23 cellular contexts compared by ENCODE assay signal in the genomic region with DNA sequence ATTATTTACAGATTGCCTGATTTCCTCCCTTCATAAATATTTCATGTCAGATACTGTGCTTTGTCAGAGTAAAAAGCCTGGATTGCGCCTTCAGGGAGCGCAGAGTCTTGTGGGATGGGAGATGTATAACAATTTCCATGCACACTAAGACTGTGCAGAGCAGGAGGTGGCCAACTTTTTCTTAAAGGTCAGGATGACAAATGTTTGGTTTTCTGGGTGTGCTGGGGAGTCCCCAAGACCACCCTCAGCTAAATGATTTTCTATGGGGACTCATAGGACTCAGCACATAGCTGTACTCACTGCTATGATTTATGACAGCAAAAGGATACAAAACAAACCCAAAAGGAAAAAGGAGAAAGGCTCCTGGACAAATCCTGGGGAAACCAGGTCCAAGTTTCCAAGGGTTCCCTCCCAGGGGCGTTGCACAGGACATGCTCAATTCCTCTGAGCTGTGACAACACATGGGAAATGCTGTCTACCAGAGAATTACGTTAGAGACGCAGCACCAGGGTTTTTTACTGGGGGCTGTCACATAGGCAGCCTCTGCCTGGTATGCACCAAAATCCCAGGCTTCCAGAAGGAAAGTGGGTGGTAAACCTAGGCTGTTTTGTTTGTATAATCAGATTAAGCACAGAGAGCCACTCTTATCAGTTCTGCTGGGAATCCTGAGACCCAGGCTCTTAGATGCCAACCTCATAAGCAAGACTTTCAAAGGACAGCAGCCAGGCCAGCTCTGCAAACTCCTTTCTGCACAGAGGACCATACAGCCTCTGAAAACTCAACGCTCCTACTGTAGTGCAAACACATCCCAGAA.
"Had no signal": no experiment of that assay in that cellular context is flagged by ENCODE, and none has a peak within 500 bp of the region (broad histone marks: within the 10 kb centered on the region; RNA-seq: fewer than 3 reads in every experiment).

No MANE protein-coding gene starts in this region.

- ATAC-seq: activated CD4-positive, alpha-beta T cell treated with anti-CD3 and anti-CD28 coated beads for 36 hours; gastrocnemius medialis; naive thymus-derived CD4-positive, alpha-beta T cell had no signal

- H3K27me3 Mint-ChIP-seq: activated CD4-positive, alpha-beta T cell treated with anti-CD3 and anti-CD28 coated beads for 36 hours had no signal

- H3K4me1 Mint-ChIP-seq: activated CD4-positive, alpha-beta T cell treated with anti-CD3 and anti-CD28 coated beads for 36 hours; activated naive CD4-positive, alpha-beta T cell treated with anti-CD3 and anti-CD28 coated beads, Interleukin-2, amount 10 ng/mL, durations not matched to agents 7 days and 5 days; central memory CD8-positive, alpha-beta T cell; naive thymus-derived CD4-positive, alpha-beta T cell had no signal

- H3K4me3 Mint-ChIP-seq: activated CD4-positive, alpha-beta T cell treated with anti-CD3 and anti-CD28 coated beads for 36 hours; activated naive CD4-positive, alpha-beta T cell treated with anti-CD3 and anti-CD28 coated beads, Interleukin-2, amount 10 ng/mL, durations not matched to agents 7 days and 5 days; activated T-cell treated with anti-CD3 and anti-CD28 coated beads, Interleukin-2, amount 50 U/mL, for 24 hours; central memory CD8-positive, alpha-beta T cell; naive thymus-derived CD4-positive, alpha-beta T cell; neural crest cell; T-helper 2 cell treated with Interferon-gamma antibody and Interleukin-4, amounts not matched to agents 5 μg/mL and 100 μg/mL, for 36 hours; type B pancreatic cell had no signal

- H3K9me3 Mint-ChIP-seq: activated naive CD4-positive, alpha-beta T cell treated with anti-CD3 and anti-CD28 coated beads, Interleukin-2, amount 10 ng/mL, durations not matched to agents 7 days and 5 days; activated T-cell treated with anti-CD3 and anti-CD28 coated beads, Interleukin-2, amount 50 U/mL, for 24 hours; central memory CD8-positive, alpha-beta T cell; naive thymus-derived CD4-positive, alpha-beta T cell; neural crest cell; T-helper 2 cell treated with Interferon-gamma antibody and Interleukin-4, amounts not matched to agents 5 μg/mL and 100 μg/mL, for 36 hours; type B pancreatic cell had no signal

- H3K36me3 Mint-ChIP-seq: activated naive CD4-positive, alpha-beta T cell treated with anti-CD3 and anti-CD28 coated beads, Interleukin-2, amount 10 ng/mL, durations not matched to agents 7 days and 5 days; naive thymus-derived CD4-positive, alpha-beta T cell had no signal

- H3K27ac Mint-ChIP-seq: activated CD4-positive, alpha-beta T cell treated with anti-CD3 and anti-CD28 coated beads for 36 hours; activated naive CD4-positive, alpha-beta T cell treated with anti-CD3 and anti-CD28 coated beads, Interleukin-2, amount 10 ng/mL, durations not matched to agents 7 days and 5 days; activated T-cell treated with anti-CD3 and anti-CD28 coated beads, Interleukin-2, amount 50 U/mL, for 24 hours; naive thymus-derived CD4-positive, alpha-beta T cell; T-helper 2 cell treated with Interferon-gamma antibody and Interleukin-4, amounts not matched to agents 5 μg/mL and 100 μg/mL, for 36 hours; type B pancreatic cell had no signal

- DNase-seq: activated CD4-positive, alpha-beta T cell treated with anti-CD3 and anti-CD28 coated beads for 36 hours; activated CD4-positive, CD25-positive, alpha-beta regulatory T cell; activated CD8-positive, alpha-beta memory T cell treated with anti-CD3 and anti-CD28 coated beads for 24 hours; activated gamma-delta T cell; activated naive CD4-positive, alpha-beta T cell treated with anti-CD3 and anti-CD28 coated beads, Interleukin-2, amount 10 ng/mL, durations not matched to agents 7 days and 5 days; activated T-cell treated with anti-CD3 and anti-CD28 coated beads, Interleukin-2, amount 50 U/mL, for 24 hours; effector CD8-positive, alpha-beta T cell; gastrocnemius medialis; glutamatergic neuron; left ventricle myocardium inferior; midbrain; naive thymus-derived CD4-positive, alpha-beta T cell; occipital lobe; right cardiac atrium; stimulated activated CD4-positive, alpha-beta T cell treated with anti-CD3 and anti-CD28 coated beads, Interleukin-2, amount 100 ng/mL, for 48 hours; stimulated activated naive CD4-positive, alpha-beta T cell treated with Interleukin-2 at 50 U/mL for 16 hours; substantia nigra; T-helper 1 cell; uterus had no signal
